ENCODE assay signal across 6 cellular contexts in genomic region chr1:90948301-90948700, GRCh38.
"Had no signal": no experiment of that assay in that cellular context is flagged by ENCODE, and none has a peak within 500 bp of the region (broad histone marks: within the 10 kb centered on the region; RNA-seq: fewer than 3 reads in every experiment).

No MANE protein-coding gene starts in this region.

- DNase-seq: GDM1, GF-D8 had no signal

- H3K4me3 ChIP-seq: GM12878 had no signal

- FAIRE-seq: GM12878, GM12891, GM18507, GM19239 had no signal
